29 cellular contexts compared by ENCODE assay signal in genomic region chrX:41177297-41177696, GRCh38.
"Had no signal": no experiment of that assay in that cellular context is flagged by ENCODE, and none has a peak within 500 bp of the region (broad histone marks: within the 10 kb centered on the region; RNA-seq: fewer than 3 reads in every experiment).

No MANE protein-coding gene starts in this region.

- ATAC-seq: left colon; left lung; lower lobe of right lung; natural killer cell; right lobe of liver; stimulated activated memory B cell treated with anti-CD40 and anti-IgM and Interleukin-4, amounts not matched to agents 10 μg/mL and 1 μg/mL and 100 μg/mL, for 72 hours; stimulated activated naive CD8-positive, alpha-beta T cell treated with anti-CD3 and anti-CD28 coated beads, Interleukin-15, amount 100 ng/mL, for 72 hours had no signal

- H3K27ac Mint-ChIP-seq: immature natural killer cell; mesothelial cell of epicardium; naive B cell; nephron progenitor cell; progenitor cell of endocrine pancreas; stimulated activated memory B cell treated with anti-CD40 and anti-IgM and Interleukin-4, amounts not matched to agents 10 μg/mL and 1 μg/mL and 100 μg/mL, for 72 hours; stimulated activated naive CD8-positive, alpha-beta T cell treated with anti-CD3 and anti-CD28 coated beads, Interleukin-15, amount 100 ng/mL, for 72 hours had no signal

- H3K4me1 ChIP-seq: right lobe of liver, vagina had no signal

- H3K4me2 ChIP-seq: smooth muscle cell had no signal

- H3K4me3 ChIP-seq: left lung, lower lobe of right lung, ovary, right atrium auricular region, right lobe of liver, smooth muscle cell, tibial nerve, upper lobe of left lung, vagina had no signal

- H3K4me3 Mint-ChIP-seq: immature natural killer cell; mesothelial cell of epicardium; naive B cell; natural killer cell; nephron progenitor cell; stimulated activated memory B cell treated with anti-CD40 and anti-IgM and Interleukin-4, amounts not matched to agents 10 μg/mL and 1 μg/mL and 100 μg/mL, for 72 hours; stimulated activated naive CD8-positive, alpha-beta T cell treated with anti-CD3 and anti-CD28 coated beads, Interleukin-15, amount 100 ng/mL, for 72 hours had no signal

- DNase-seq: hypothalamus; immature natural killer cell; kidney; left colon; left lung; lower lobe of right lung; mammary epithelial cell; mesenchymal stem cell; naive B cell; natural killer cell; nephron progenitor cell; ovary; right lobe of liver; stimulated activated CD4-positive, alpha-beta T cell treated with anti-CD3 and anti-CD28 coated beads, Interleukin-1b, Interleukin-23, amount 100 ng/mL, for 48 hours; stimulated activated CD4-positive, alpha-beta T cell treated with anti-CD3 and anti-CD28 coated beads, Interleukin-2, amount 100 ng/mL, for 48 hours; stimulated activated CD4-positive, alpha-beta T cell treated with anti-CD3 and anti-CD28 coated beads, Interleukin-4, amount 100 ng/mL, for 4 hours; stimulated activated CD8-positive, alpha-beta memory T cell treated with anti-CD3 and anti-CD28 coated beads, Interleukin-4, amount 100 ng/mL, for 48 hours; stimulated activated naive CD4-positive, alpha-beta T cell treated with Interleukin-2 at 50 U/mL for 16 hours; stimulated activated naive CD8-positive, alpha-beta T cell treated with anti-CD3 and anti-CD28 coated beads, Interleukin-15, amount 100 ng/mL, for 72 hours; substantia nigra; upper lobe of left lung had no signal

- H3K9me3 ChIP-seq: left lung, lower lobe of right lung, ovary, right atrium auricular region, right lobe of liver, tibial nerve, upper lobe of left lung, vagina had no signal

- H3K27ac ChIP-seq: left lung, lower lobe of right lung, ovary, right atrium auricular region, right lobe of liver, tibial nerve, upper lobe of left lung, vagina had no signal

- H3K27me3 Mint-ChIP-seq: naive B cell; progenitor cell of endocrine pancreas; stimulated activated memory B cell treated with anti-CD40 and anti-IgM and Interleukin-4, amounts not matched to agents 10 μg/mL and 1 μg/mL and 100 μg/mL, for 72 hours; stimulated activated naive CD8-positive, alpha-beta T cell treated with anti-CD3 and anti-CD28 coated beads, Interleukin-15, amount 100 ng/mL, for 72 hours had no signal

- FAIRE-seq: islet of Langerhans, kidney had no signal

- H3K9me3 Mint-ChIP-seq: immature natural killer cell; naive B cell; natural killer cell; stimulated activated memory B cell treated with anti-CD40 and anti-IgM and Interleukin-4, amounts not matched to agents 10 μg/mL and 1 μg/mL and 100 μg/mL, for 72 hours; stimulated activated naive CD8-positive, alpha-beta T cell treated with anti-CD3 and anti-CD28 coated beads, Interleukin-15, amount 100 ng/mL, for 72 hours had no signal

- H3K27me3 ChIP-seq: left lung, ovary, right atrium auricular region, right lobe of liver, tibial nerve, upper lobe of left lung, vagina had no signal

- H3K4me1 Mint-ChIP-seq: mesothelial cell of epicardium had no signal
